In the genomic region with DNA sequence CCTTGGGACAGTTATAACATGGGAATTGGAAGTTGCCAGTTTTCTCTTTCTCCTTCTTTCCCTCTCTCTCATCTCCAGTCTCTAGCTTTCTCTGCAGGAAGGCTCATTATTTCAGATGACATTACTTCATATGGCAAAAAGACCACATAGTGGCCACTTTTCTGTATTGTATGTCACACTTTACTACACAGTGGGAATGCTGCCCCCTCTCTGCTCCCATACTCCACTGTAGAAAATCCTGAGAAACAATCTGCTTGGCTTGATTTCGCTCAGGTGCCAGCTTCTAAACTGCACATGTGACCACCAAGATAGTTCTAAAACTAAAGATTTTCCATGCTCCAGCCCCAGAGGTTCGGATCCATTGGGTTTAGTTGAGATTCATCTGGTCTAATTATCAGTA, we compare ENCODE assay signal across 19 cellular contexts.
"Had no signal": no experiment of that assay in that cellular context is flagged by ENCODE, and none has a peak within 500 bp of the region (broad histone marks: within the 10 kb centered on the region; RNA-seq: fewer than 3 reads in every experiment).

No MANE protein-coding gene starts in this region.

- H3K4me1 Mint-ChIP-seq: activated CD4-positive, alpha-beta T cell treated with anti-CD3 and anti-CD28 coated beads for 36 hours; activated naive CD8-positive, alpha-beta T cell treated with anti-CD3 and anti-CD28 coated beads for 36 hours; nephron progenitor cell had no signal

- H3K27ac ChIP-seq: cardiac muscle cell, hepatocyte, tibial artery had no signal

- H3K36me3 ChIP-seq: cardiac muscle cell, tibial artery had no signal

- H3K79me2 ChIP-seq: hepatocyte had no signal

- H3K27me3 ChIP-seq: cardiac muscle cell, hepatocyte, tibial artery had no signal

- ATAC-seq: activated CD4-positive, alpha-beta T cell treated with anti-CD3 and anti-CD28 coated beads for 36 hours; effector memory CD8-positive, alpha-beta T cell; left lobe of liver had no signal

- H3K4me3 Mint-ChIP-seq: activated CD4-positive, alpha-beta memory T cell treated with anti-CD3 and anti-CD28 coated beads for 36 hours; activated CD4-positive, alpha-beta T cell treated with anti-CD3 and anti-CD28 coated beads for 36 hours; activated naive CD8-positive, alpha-beta T cell treated with anti-CD3 and anti-CD28 coated beads for 36 hours; effector memory CD8-positive, alpha-beta T cell; nephron progenitor cell had no signal

- DNase-seq: activated CD4-positive, alpha-beta memory T cell treated with anti-CD3 and anti-CD28 coated beads for 36 hours; activated CD4-positive, alpha-beta T cell treated with anti-CD3 and anti-CD28 coated beads for 36 hours; activated naive CD8-positive, alpha-beta T cell treated with anti-CD3 and anti-CD28 coated beads for 36 hours; activated T-cell treated with anti-CD3 and anti-CD28 coated beads for 4 hours; amniotic stem cell; dermis blood vessel endothelial cell; effector memory CD8-positive, alpha-beta T cell; islet precursor cell; midbrain; nephron progenitor cell; occipital lobe; stimulated activated CD4-positive, alpha-beta T cell treated with anti-CD3 and anti-CD28 coated beads, Interleukin-12 subunit alpha, Interleukin-12 subunit beta, amount 100 ng/mL, for 4 hours; stimulated activated CD4-positive, alpha-beta T cell treated with anti-CD3 and anti-CD28 coated beads, Interleukin-1b, Interleukin-23, amount 100 ng/mL, for 48 hours; stimulated activated CD8-positive, alpha-beta memory T cell treated with anti-CD3 and anti-CD28 coated beads, Interleukin-4, amount 100 ng/mL, for 48 hours; stimulated activated naive CD4-positive, alpha-beta T cell; tibial artery had no signal

- H3K9me3 Mint-ChIP-seq: nephron progenitor cell had no signal

- H2AFZ ChIP-seq: hepatocyte had no signal

- H3K27ac Mint-ChIP-seq: activated CD4-positive, alpha-beta memory T cell treated with anti-CD3 and anti-CD28 coated beads for 36 hours; activated CD4-positive, alpha-beta T cell treated with anti-CD3 and anti-CD28 coated beads for 36 hours; activated naive CD8-positive, alpha-beta T cell treated with anti-CD3 and anti-CD28 coated beads for 36 hours; effector memory CD8-positive, alpha-beta T cell; nephron progenitor cell had no signal

- H3K4me1 ChIP-seq: tibial artery had no signal

- H3K4me2 ChIP-seq: hepatocyte had no signal

- H3K27me3 Mint-ChIP-seq: activated CD4-positive, alpha-beta memory T cell treated with anti-CD3 and anti-CD28 coated beads for 36 hours; activated CD4-positive, alpha-beta T cell treated with anti-CD3 and anti-CD28 coated beads for 36 hours; activated naive CD8-positive, alpha-beta T cell treated with anti-CD3 and anti-CD28 coated beads for 36 hours; effector memory CD8-positive, alpha-beta T cell had no signal

- H3K9me3 ChIP-seq: tibial artery had no signal

- H3K36me3 Mint-ChIP-seq: activated CD4-positive, alpha-beta memory T cell treated with anti-CD3 and anti-CD28 coated beads for 36 hours; activated naive CD8-positive, alpha-beta T cell treated with anti-CD3 and anti-CD28 coated beads for 36 hours had no signal

- H3K4me3 ChIP-seq: cardiac muscle cell, hepatocyte, tibial artery had no signal
